21 cellular contexts compared by ENCODE assay signal in the genomic region with DNA sequence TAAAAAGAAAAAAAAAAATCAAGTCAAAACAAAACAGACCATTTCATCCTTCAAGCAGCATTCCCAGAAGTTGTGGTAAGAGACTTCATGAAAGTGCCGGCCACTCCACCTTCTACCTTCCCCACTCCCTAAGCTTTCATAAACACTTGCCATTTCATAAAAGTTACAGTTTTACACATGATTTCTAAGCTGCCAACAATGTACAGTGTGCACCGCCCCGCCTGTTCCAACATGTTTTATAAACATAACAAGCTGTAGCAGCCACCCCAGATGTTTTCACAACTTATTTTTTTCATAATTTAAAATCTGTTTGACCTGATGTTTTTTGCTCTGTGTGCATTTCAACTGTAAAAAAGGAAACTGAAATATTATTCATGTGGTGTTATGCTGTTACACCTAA.
"Had no signal": no experiment of that assay in that cellular context is flagged by ENCODE, and none has a peak within 500 bp of the region (broad histone marks: within the 10 kb centered on the region; RNA-seq: fewer than 3 reads in every experiment).

No MANE protein-coding gene starts in this region.

- DNase-seq: activated CD4-positive, alpha-beta T cell treated with anti-CD3 and anti-CD28 coated beads for 4 hours; activated CD4-positive, alpha-beta T cell treated with anti-CD3 and anti-CD28 coated beads, Interleukin-2, amount 50 U/mL, for 48 hours; activated CD4-positive, CD25-positive, alpha-beta regulatory T cell; activated effector memory CD4-positive, alpha-beta T cell treated with anti-CD3 and anti-CD28 coated beads, Interleukin-2, amount 50 U/mL, for 16 hours; activated naive CD4-positive, alpha-beta T cell treated with anti-CD3 and anti-CD28 coated beads, Interleukin-2, amount 10 ng/mL, durations not matched to agents 7 days and 5 days; activated T-cell treated with anti-CD3 and anti-CD28 coated beads, Interleukin-2, amount 50 U/mL, for 72 hours; caudate nucleus; effector CD4-positive, alpha-beta T cell; esophagus squamous epithelium; naive thymus-derived CD4-positive, alpha-beta T cell; ovary; stimulated activated CD4-positive, alpha-beta T cell treated with anti-CD3 and anti-CD28 coated beads, Interleukin-2, amount 100 ng/mL, for 48 hours; stimulated activated CD8-positive, alpha-beta memory T cell treated with anti-CD3 and anti-CD28 coated beads, Interleukin-4, amount 100 ng/mL, for 48 hours; stimulated activated naive B cell treated with anti-CD40 and anti-IgM and Interleukin-4, amounts not matched to agents 10 μg/mL and 1 μg/mL and 100 μg/mL, for 72 hours; T-helper 17 cell; transverse colon; uterus had no signal

- ATAC-seq: activated T-cell treated with anti-CD3 and anti-CD28 coated beads, Interleukin-2, amount 50 U/mL, for 72 hours; left lobe of liver; naive thymus-derived CD4-positive, alpha-beta T cell; stimulated activated naive B cell treated with anti-CD40 and anti-IgM and Interleukin-4, amounts not matched to agents 10 μg/mL and 1 μg/mL and 100 μg/mL, for 72 hours; T-helper 17 cell had no signal

- H3K36me3 Mint-ChIP-seq: activated naive CD4-positive, alpha-beta T cell treated with anti-CD3 and anti-CD28 coated beads, Interleukin-2, amount 10 ng/mL, durations not matched to agents 7 days and 5 days; stimulated activated naive B cell treated with anti-CD40 and anti-IgM and Interleukin-4, amounts not matched to agents 10 μg/mL and 1 μg/mL and 100 μg/mL, for 72 hours had no signal

- H3K27ac ChIP-seq: esophagus squamous epithelium, neutrophil, ovary, prostate gland, transverse colon, uterus had no signal

- H3K27ac Mint-ChIP-seq: activated naive CD4-positive, alpha-beta T cell treated with anti-CD3 and anti-CD28 coated beads, Interleukin-2, amount 10 ng/mL, durations not matched to agents 7 days and 5 days; activated T-cell treated with anti-CD3 and anti-CD28 coated beads, Interleukin-2, amount 50 U/mL, for 72 hours; dendritic cell treated with granulocyte-macrophage colony-stimulating factor and Interleukin-4, amounts not matched to agents 40 ng/mL and 50 ng/mL, for 4 days; naive thymus-derived CD4-positive, alpha-beta T cell; stimulated activated naive B cell treated with anti-CD40 and anti-IgM and Interleukin-4, amounts not matched to agents 10 μg/mL and 1 μg/mL and 100 μg/mL, for 72 hours; T-helper 17 cell had no signal

- H3K27me3 Mint-ChIP-seq: activated naive CD4-positive, alpha-beta T cell treated with anti-CD3 and anti-CD28 coated beads, Interleukin-2, amount 10 ng/mL, durations not matched to agents 7 days and 5 days; dendritic cell treated with granulocyte-macrophage colony-stimulating factor and Interleukin-4, amounts not matched to agents 40 ng/mL and 50 ng/mL, for 4 days; naive thymus-derived CD4-positive, alpha-beta T cell; stimulated activated naive B cell treated with anti-CD40 and anti-IgM and Interleukin-4, amounts not matched to agents 10 μg/mL and 1 μg/mL and 100 μg/mL, for 72 hours; T-helper 17 cell had no signal

- H3K4me1 Mint-ChIP-seq: activated naive CD4-positive, alpha-beta T cell treated with anti-CD3 and anti-CD28 coated beads, Interleukin-2, amount 10 ng/mL, durations not matched to agents 7 days and 5 days; naive thymus-derived CD4-positive, alpha-beta T cell; stimulated activated naive B cell treated with anti-CD40 and anti-IgM and Interleukin-4, amounts not matched to agents 10 μg/mL and 1 μg/mL and 100 μg/mL, for 72 hours; T-helper 17 cell had no signal

- H3K4me3 Mint-ChIP-seq: activated naive CD4-positive, alpha-beta T cell treated with anti-CD3 and anti-CD28 coated beads, Interleukin-2, amount 10 ng/mL, durations not matched to agents 7 days and 5 days; activated T-cell treated with anti-CD3 and anti-CD28 coated beads, Interleukin-2, amount 50 U/mL, for 72 hours; dendritic cell treated with granulocyte-macrophage colony-stimulating factor and Interleukin-4, amounts not matched to agents 40 ng/mL and 50 ng/mL, for 4 days; naive thymus-derived CD4-positive, alpha-beta T cell; stimulated activated naive B cell treated with anti-CD40 and anti-IgM and Interleukin-4, amounts not matched to agents 10 μg/mL and 1 μg/mL and 100 μg/mL, for 72 hours; T-helper 17 cell had no signal
